In genomic region chr5:87190041-87190440, GRCh38 we compare ENCODE assay signal across 19 cellular contexts.
"Had no signal": no experiment of that assay in that cellular context is flagged by ENCODE, and none has a peak within 500 bp of the region (broad histone marks: within the 10 kb centered on the region; RNA-seq: fewer than 3 reads in every experiment).

No MANE protein-coding gene starts in this region.

- DNase-seq: KBM-7, MV-4-11, NCI-H1048, NCI-H1105, NCI-H1436 treated with DMSO at 0.1 percent for 48 hours, NCI-H1694, NCI-H187 treated with DMSO at 0.1 percent for 48 hours, NCI-H2029 treated with DMSO at 0.1 percent for 48 hours, NCI-H2171, NCI-H226, NCI-H446, NCI-H510A, NCI-H524 treated with DMSO at 0.1 percent for 48 hours, NCI-H774, SHP77 treated with DMSO at 0.1 percent for 48 hours, SJCRH30 had no signal

- H3K9me3 ChIP-seq: SJCRH30 had no signal

- H3K4me3 ChIP-seq: SJCRH30 had no signal

- H3K27me3 ChIP-seq: SJCRH30 had no signal

- H3K36me3 ChIP-seq: SJCRH30 had no signal

- ATAC-seq: Panc1, Right ventricle myocardium inferior had no signal

- H3K27ac ChIP-seq: HL-60, SJCRH30 had no signal
